ENCODE assay signal across 17 cellular contexts in genomic region chr11:14538271-14538925, GRCh38. TPM values are rescaled to one million over a fixed set of nuclear protein-coding genes. Genes with fewer than 3 reads are reported as not detected.
DNase-seq lines count a peak whose midpoint lies in the region; FAIRE-seq and TF ChIP-seq lines count a peak whose summit lies in the region.
"Had no signal": no experiment of that assay in that cellular context is flagged by ENCODE, and none has a peak within 500 bp of the region (broad histone marks: within the 10 kb centered on the region; RNA-seq: fewer than 3 reads in every experiment).

No MANE protein-coding gene starts in this region.

- no peaks in the 10 kb centered on the region for H3K23me2 ChIP-seq in H1 (ENCODE audit: low read depth, low read length)

- no peak overlapping the region for H4K8ac ChIP-seq in H1 (ENCODE audit: extremely low read depth, insufficient read depth, low read length)

- peaks cover 36% of the 10 kb centered on the region for H3K4me1 Mint-ChIP-seq in activated CD4-positive, alpha-beta T cell treated with anti-CD3 and anti-CD28 coated beads, Interleukin-2, amount 10 ng/mL, durations not matched to agents 24 days and 14 days

- H3K9me3 Mint-ChIP-seq in activated CD4-positive, alpha-beta T cell treated with anti-CD3 and anti-CD28 coated beads, Interleukin-2, amount 10 ng/mL, durations not matched to agents 24 days and 14 days, result no peaks in the 10 kb centered on the region

- H3K27ac ChIP-seq in H1 (ENCODE audit: low read depth, low read length) (no peak overlapping the region), rectal smooth muscle tissue (ENCODE audit: low read depth, low read length) (peak overlapping the region; percentile 51)
- H3K27ac ChIP-seq: A549, parathyroid adenoma, SJSA1 had no signal

- no peaks in the 10 kb centered on the region for H4K20me1 ChIP-seq in H1 (replicated peaks in 1 of 2; ENCODE audit: control insufficient read depth in 1 of 2, insufficient read depth in 2 of 2, low read length in 2 of 2)

- no peak overlapping the region for H2AFZ ChIP-seq in H1 (ENCODE audit: low read length)
- H2AFZ ChIP-seq: parathyroid adenoma had no signal

- no peak overlapping the region for H2AK5ac ChIP-seq in H1 (ENCODE audit: low read depth, low read length)

- peak overlapping the region; percentile 17 for H3K27ac Mint-ChIP-seq in activated CD4-positive, alpha-beta T cell treated with anti-CD3 and anti-CD28 coated beads, Interleukin-2, amount 10 ng/mL, durations not matched to agents 24 days and 14 days

- H3K79me2 ChIP-seq in H1 (ENCODE audit: control insufficient read depth in 1 of 2, insufficient read depth in 2 of 2, low read length in 2 of 2), result no peaks in the 10 kb centered on the region
- H3K79me2 ChIP-seq: parathyroid adenoma had no signal

- no peaks in the 10 kb centered on the region; a peak in 2 of 7 replicates for H3K27me3 ChIP-seq in H1 (replicated peaks in 1 of 4; ENCODE audit: control insufficient read depth in 3 of 4, extremely low read depth in 1 of 4, insufficient read depth in 3 of 4, low read length in 3 of 4)
- no peaks in the 10 kb centered on the region for H3K27me3 ChIP-seq in rectal smooth muscle tissue (ENCODE audit: control insufficient read depth, insufficient read depth, low read length)

- H3K9ac ChIP-seq in H1 (replicated peaks in 1 of 4; ENCODE audit: extremely low read depth in 1 of 4, low read depth in 3 of 4, low read length in 3 of 4), result no peak overlapping the region
- H3K9ac ChIP-seq in rectal smooth muscle tissue (ENCODE audit: low read length), result no peak overlapping the region
- H3K9ac ChIP-seq: parathyroid adenoma had no signal

- no peak overlapping the region for H3K4me2 ChIP-seq in H1 (ENCODE audit: insufficient read depth in 1 of 2, low read depth in 2 of 2, low read length in 2 of 2)
- H3K4me2 ChIP-seq: A549 had no signal

- CTCF ChIA-PET in H1 (lab: Charles Lee; ENCODE audit: partially characterized antibody), result interaction anchor here (0.7 to 3.0 kb wide), 6 partner anchors 9 to 369 kb away, joined by 3 to 19 read pairs (median 3); no protein-coding TSS in a partner anchor

- H3K56ac ChIP-seq in H1 (replicated peaks; ENCODE audit: insufficient read length, low read depth, low read length), result no peak overlapping the region

- H3K9me3 ChIP-seq in H1 (ENCODE audit: insufficient read depth in 2 of 2, low read depth in 1 of 2, low read length in 1 of 2), result no peaks in the 10 kb centered on the region
- H3K9me3 ChIP-seq: A549, SJSA1 had no signal

- peaks cover 19% of the 10 kb centered on the region for H3K36me3 Mint-ChIP-seq in activated CD4-positive, alpha-beta T cell treated with anti-CD3 and anti-CD28 coated beads, Interleukin-2, amount 10 ng/mL, durations not matched to agents 24 days and 14 days (ENCODE audit: low read depth)

- H2BK15ac ChIP-seq in H1 (ENCODE audit: low read length), result peak overlapping the region; percentile 98

- H3K4me3 ChIP-seq in H1 (ENCODE audit: extremely low read depth in 1 of 4, insufficient read depth in 2 of 4, low read depth in 3 of 4, low read length in 4 of 4) (no peak overlapping the region), rectal smooth muscle tissue (ENCODE audit: low read length) (no peak overlapping the region)
- H3K4me3 ChIP-seq: A549, SJSA1 had no signal

- no peak for TF ChIP-seq EP300 in H1 (IDR thresholded peaks at IDR 0.05; ENCODE audit: borderline replicate concordance in 1 of 2, low read depth in 2 of 2, low read length in 2 of 2)

- H3K79me1 ChIP-seq in H1 (ENCODE audit: low read depth, low read length), result no peaks in the 10 kb centered on the region

- DNase-seq in activated CD4-positive, alpha-beta T cell treated with anti-CD3 and anti-CD28 coated beads, Interleukin-2, amount 10 ng/mL, durations not matched to agents 24 days and 14 days, result no peak
- DNase-seq in activated CD4-positive, alpha-beta T cell treated with anti-CD3 and anti-CD28 coated beads, Interleukin-2, amount 50 U/mL, for 1 hour, result no peak
- peak; percentile 92 for DNase-seq in NCI-H446 treated with DMSO at 0.1 percent for 48 hours (lab: John Stamatoyannopoulos, UW)
- DNase-seq in H1 (ENCODE audit: low read depth in 1 of 2, low spot score in 2 of 2), result no peak
- no peak for DNase-seq in COLO668 (lab: John Stamatoyannopoulos, UW; ENCODE audit: unreplicated experiment)
- no peak for DNase-seq in SK-N-DZ (ENCODE audit: low spot score)
- DNase-seq in NCI-H2196 treated with DMSO at 0.1 percent for 48 hours (lab: John Stamatoyannopoulos, UW; ENCODE audit: unreplicated experiment), result no peak
- DNase-seq: activated CD8-positive, alpha-beta memory T cell treated with anti-CD3 and anti-CD28 coated beads for 24 hours; activated naive CD4-positive, alpha-beta T cell; COR-L47; NCI-H2171 treated with DMSO at 0.1 percent for 48 hours; stimulated activated CD4-positive, alpha-beta T cell treated with anti-CD3 and anti-CD28 coated beads, Interleukin-15, amount 100 ng/mL, for 24 hours had no signal

- H3K18ac ChIP-seq in H1 (ENCODE audit: extremely low read depth, low read length), result no peak overlapping the region

- H2BK12ac ChIP-seq in H1 (ENCODE audit: low read depth, low read length), result no peak overlapping the region

- no peak overlapping the region for H4K91ac ChIP-seq in H1 (replicated peaks; ENCODE audit: insufficient read length, low read length)

- H4K5ac ChIP-seq in H1 (ENCODE audit: insufficient read length, low read depth, low read length), result no peak overlapping the region

- H3K36me3 ChIP-seq in H1 (ENCODE audit: control insufficient read depth in 2 of 4, insufficient read depth in 4 of 4, low read length in 3 of 4), result no peaks in the 10 kb centered on the region
- H3K36me3 ChIP-seq in rectal smooth muscle tissue (ENCODE audit: control insufficient read depth, insufficient read depth, low read length), result peaks cover 3% of the 10 kb centered on the region
- H3K36me3 ChIP-seq: SJSA1 had no signal

- H2BK120ac ChIP-seq in H1 (replicated peaks; ENCODE audit: low read depth, low read length), result no peak overlapping the region

- WGBS in H1 (ENCODE audit: extremely low coverage in 1 of 2, insufficient coverage in 1 of 2, insufficient read length in 1 of 2, insufficient replicate concordance in 2 of 2, low coverage in 1 of 2, low lambda C conversion rate in 2 of 2, missing lambda C conversion rate in 1 of 2), 2 experiments, result 90% methylated on average over 6 of the region's 6 CpGs; no CpG with 5 or more reads in 1 of the 2 experiments

- no peak overlapping the region for H3K4ac ChIP-seq in H1 (replicated peaks; ENCODE audit: insufficient read length, low read depth, low read length)

- no peak overlapping the region for H3K14ac ChIP-seq in H1 (ENCODE audit: insufficient read length)

- H2BK5ac ChIP-seq in H1 (ENCODE audit: low read depth, low read length), result no peak overlapping the region

- H3K4me3 Mint-ChIP-seq in activated CD4-positive, alpha-beta T cell treated with anti-CD3 and anti-CD28 coated beads, Interleukin-2, amount 10 ng/mL, durations not matched to agents 24 days and 14 days, result no peak overlapping the region

- no peak overlapping the region for H3K23ac ChIP-seq in H1 (ENCODE audit: insufficient read length)

- intact Hi-C loops in activated CD4-positive, alpha-beta T cell treated with anti-CD3 and anti-CD28 coated beads, Interleukin-2, amount 10 ng/mL, durations not matched to agents 24 days and 14 days (cut with micrococcal nuclease), result loop anchor here (5.0 kb wide), 1 partner anchor 354 kb away; the partner anchor contains the start of gene CYP2R1

- H3K27me3 Mint-ChIP-seq in activated CD4-positive, alpha-beta T cell treated with anti-CD3 and anti-CD28 coated beads, Interleukin-2, amount 10 ng/mL, durations not matched to agents 24 days and 14 days, result no peaks in the 10 kb centered on the region

- FAIRE-seq in H1 (lab: Jason Lieb, UNC), result no peak
- FAIRE-seq: A549, GM18507 had no signal

- no peak for TF ChIP-seq RAD21 in H1 (IDR thresholded peaks at IDR 0.05 in 1 of 2, conservative IDR thresholded peaks at IDR 0.05 in 1 of 2; ENCODE audit: low read depth in 2 of 2, low read length in 2 of 2)

- H2BK20ac ChIP-seq in H1 (ENCODE audit: low read length), result no peak overlapping the region

- TF ChIP-seq CTCF in H1 (IDR thresholded peaks at IDR 0.05; ENCODE audit: control extremely low read depth in 1 of 3, insufficient read depth in 1 of 3, low read depth in 1 of 3, low read length in 3 of 3), result no peak

- TF ChIP-seq POLR2A in H1 (IDR thresholded peaks at IDR 0.05; ENCODE audit: control extremely low read depth in 1 of 2, low read depth in 2 of 2, low read length in 2 of 2), result no peak

- peaks cover 2 to 7% (median 6%) of the 10 kb centered on the region in 4 experiments for H3K4me1 ChIP-seq in H1 (replicated peaks in 1 of 4; ENCODE audit: control insufficient read depth in 3 of 4, insufficient read depth in 4 of 4, low read length in 3 of 4)
- peaks cover 16% of the 10 kb centered on the region for H3K4me1 ChIP-seq in rectal smooth muscle tissue (ENCODE audit: control insufficient read depth, insufficient read depth, low read length)
- H3K4me1 ChIP-seq: A549, parathyroid adenoma, SJSA1 had no signal

- POLR2A ChIA-PET in H1 (lab: Charles Lee; ENCODE audit: partially characterized antibody), result no interaction called here

RNA-seq across cellular contexts. Expression of gene PSMA1, which starts 18.2 kb away (rescaled TPM):
- 334 and 344 TPM in 2 replicates for total RNA-seq in activated CD4-positive, alpha-beta T cell treated with anti-CD3 and anti-CD28 coated beads, Interleukin-2, amount 10 ng/mL, durations not matched to agents 24 days and 14 days
- total RNA-seq in H1 (2021; fragmentation: NEBNext Ultra II Directional; extraction: Animal tissue kit (Norgen Biotek cat#: 25700)), result 148 and 150 TPM in 2 replicates
- 91.4 and 159 TPM in 2 replicates for polyA plus RNA-seq in H1 (2011; rRNA removed)
- 126 TPM for polyA plus RNA-seq in H1 (2011; cell fraction: cytosol; rRNA removed)
- 58.7 TPM for polyA plus RNA-seq in H1 (2011; cell fraction: nucleus; rRNA removed)
- 106 to 144 TPM (median 116 TPM) in 4 replicates for polyA plus RNA-seq in H1 (2012, experiment 1 of 2)
- 47.0 TPM for polyA plus RNA-seq in H1 (2012, experiment 2 of 2)
- 185 TPM for polyA plus RNA-seq in H1 (2013, experiment 1 of 2)
- polyA plus RNA-seq in H1 (2013, experiment 2 of 2), result 173 TPM
- 74.2 and 89.5 TPM in 2 replicates for polyA minus RNA-seq in H1 (2011; rRNA and poly(A)+ RNA removed)
- polyA minus RNA-seq in H1 (2011; cell fraction: cytosol; rRNA and poly(A)+ RNA removed), result 50.2 TPM
- polyA minus RNA-seq in H1 (2011; cell fraction: nucleus; rRNA and poly(A)+ RNA removed), result 56.7 TPM
- 274 and 296 TPM in 2 replicates for polyA plus RNA-seq in SK-N-DZ (2014; cell fraction: cytosol; rRNA removed)
- polyA plus RNA-seq in SK-N-DZ (2014; cell fraction: nucleus; rRNA removed), result 548 and 556 TPM in 2 replicates

RNA-seq across cellular contexts. Expression of gene COPB1, which starts 38.8 kb away (rescaled TPM):
- 91.8 and 93.5 TPM in 2 replicates for total RNA-seq in activated CD4-positive, alpha-beta T cell treated with anti-CD3 and anti-CD28 coated beads, Interleukin-2, amount 10 ng/mL, durations not matched to agents 24 days and 14 days
- 71.0 and 72.1 TPM in 2 replicates for total RNA-seq in H1 (2021; fragmentation: NEBNext Ultra II Directional; extraction: Animal tissue kit (Norgen Biotek cat#: 25700))
- 17.0 and 28.7 TPM in 2 replicates for polyA plus RNA-seq in H1 (2011; rRNA removed)
- 36.8 TPM for polyA plus RNA-seq in H1 (2011; cell fraction: cytosol; rRNA removed)
- polyA plus RNA-seq in H1 (2011; cell fraction: nucleus; rRNA removed), result 25.9 TPM
- polyA plus RNA-seq in H1 (2012, experiment 1 of 2), result 49.6 to 65.1 TPM (median 55.2 TPM) in 4 replicates
- 4.7 TPM for polyA plus RNA-seq in H1 (2012, experiment 2 of 2)
- 45.9 TPM for polyA plus RNA-seq in H1 (2013, experiment 1 of 2)
- polyA plus RNA-seq in H1 (2013, experiment 2 of 2), result 44.6 TPM
- polyA minus RNA-seq in H1 (2011; rRNA and poly(A)+ RNA removed), result 50.8 and 74.8 TPM in 2 replicates
- 59.4 TPM for polyA minus RNA-seq in H1 (2011; cell fraction: cytosol; rRNA and poly(A)+ RNA removed)
- 43.4 TPM for polyA minus RNA-seq in H1 (2011; cell fraction: nucleus; rRNA and poly(A)+ RNA removed)
- 120 and 140 TPM in 2 replicates for polyA plus RNA-seq in SK-N-DZ (2014; cell fraction: cytosol; rRNA removed)
- polyA plus RNA-seq in SK-N-DZ (2014; cell fraction: nucleus; rRNA removed), result 64.0 and 70.7 TPM in 2 replicates
